14 cellular contexts compared by ENCODE assay signal in genomic region chr20:24303393-24303792, GRCh38.
DNase-seq lines count a peak whose midpoint lies in the region; ATAC-seq and TF ChIP-seq lines count a peak whose summit lies in the region.
"Had no signal": no experiment of that assay in that cellular context is flagged by ENCODE, and none has a peak within 500 bp of the region (broad histone marks: within the 10 kb centered on the region; RNA-seq: fewer than 3 reads in every experiment).

No MANE protein-coding gene starts in this region.

- peak in 6 of 9 donors; percentile 12 to 40 (median 28) for TF ChIP-seq CTCF in heart right ventricle (IDR thresholded peaks at IDR 0.05)
- TF ChIP-seq CTCF in MM.1S (IDR thresholded peaks at IDR 0.05; ENCODE audit: low read length) = peak; percentile 32
- no peak for TF ChIP-seq CTCF in epithelial cell of esophagus (IDR thresholded peaks at IDR 0.05; ENCODE audit: insufficient read depth, low read depth, low read length, missing control alignments)
- TF ChIP-seq CTCF in testis (IDR thresholded peaks at IDR 0.05) = no peak
- no peak for TF ChIP-seq CTCF in esophagus squamous epithelium (IDR thresholded peaks at IDR 0.05)
- no peak for TF ChIP-seq CTCF in coronary artery (IDR thresholded peaks at IDR 0.05)

- H3K79me2 ChIP-seq in MM.1S (ENCODE audit: low read length) = no peaks in the 10 kb centered on the region

- H3K9me2 ChIP-seq in MM.1S (replicated peaks; ENCODE audit: insufficient read depth, low read length) = no peaks in the 10 kb centered on the region

- H3K4me3 ChIP-seq in heart right ventricle (no peak overlapping the region), MM.1S (ENCODE audit: low read length) (no peak overlapping the region), epithelial cell of esophagus (ENCODE audit: low read length) (no peak overlapping the region), testis (no peak overlapping the region), esophagus squamous epithelium (no peak overlapping the region), coronary artery (no peak overlapping the region)
- H3K4me3 ChIP-seq: prostate gland had no signal

- no peak overlapping the region for H2AFZ ChIP-seq in MM.1S (ENCODE audit: low read length)

- H3K4me1 ChIP-seq in heart right ventricle (no peaks in the 10 kb centered on the region), MM.1S (ENCODE audit: low read length) (no peaks in the 10 kb centered on the region), testis (no peaks in the 10 kb centered on the region), esophagus squamous epithelium (no peaks in the 10 kb centered on the region)
- H3K4me1 ChIP-seq: prostate gland had no signal

- H3K4me2 ChIP-seq in MM.1S (ENCODE audit: low read depth, low read length) = no peak overlapping the region

- 67 to 68% methylated on average over 7 of the region's 7 CpGs for WGBS in heart right ventricle, 2 donors
- WGBS in testis, 2 donors = 76 to 86% methylated on average over 7 of the region's 7 CpGs
- 78% methylated on average over 7 of the region's 7 CpGs for WGBS in esophagus squamous epithelium, 2 donors

- H3K27ac ChIP-seq in heart right ventricle (no peak overlapping the region), MM.1S (ENCODE audit: low read length) (no peak overlapping the region), testis (no peak overlapping the region), esophagus squamous epithelium (no peak overlapping the region), coronary artery (no peak overlapping the region)
- H3K27ac ChIP-seq: HL-60, prostate gland had no signal

- H4K20me1 ChIP-seq in MM.1S (ENCODE audit: insufficient read depth, low read length) = no peaks in the 10 kb centered on the region

- no peaks in the 10 kb centered on the region for H3K36me3 ChIP-seq in heart right ventricle
- H3K36me3 ChIP-seq in MM.1S (replicated peaks; ENCODE audit: insufficient read depth, low read length) = no peaks in the 10 kb centered on the region
- H3K36me3 ChIP-seq in testis (ENCODE audit: low read depth, missing control alignments) = no peaks in the 10 kb centered on the region
- no peaks in the 10 kb centered on the region for H3K36me3 ChIP-seq in esophagus squamous epithelium
- H3K36me3 ChIP-seq: prostate gland had no signal

- intact Hi-C loops in heart right ventricle (cut with DNase I) (loop anchor here in 4 of 10 donors (5.0 to 10.0 kb wide), 5 partner anchors 51 to 614 kb away; no protein-coding TSS in a partner anchor), cardiac septum (cut with DNase I) (loop anchor here (5.0 kb wide), 1 partner anchor 479 kb away; no protein-coding TSS in a partner anchor), testis (cut with DNase I; ENCODE audit: low total_unique reads) (no loop called here), esophagus squamous epithelium (cut with DNase I) (no loop called here)

- no peak for DNase-seq in heart right ventricle
- no peak for DNase-seq in cardiac septum (ENCODE audit: low spot score)
- DNase-seq in MM.1S = peak; percentile 41
- peak; percentile 48 for DNase-seq in epithelial cell of esophagus (ENCODE audit: low read depth)
- DNase-seq in testis = peak; percentile 50
- no peak for DNase-seq in esophagus squamous epithelium (lab: John Stamatoyannopoulos, UW)
- no peak for DNase-seq in coronary artery (ENCODE audit: low spot score)
- DNase-seq: activated CD4-positive, alpha-beta T cell treated with anti-CD3 and anti-CD28 coated beads for 48 hours; activated effector memory CD4-positive, alpha-beta T cell treated with anti-CD3 and anti-CD28 coated beads, Interleukin-2, amount 50 U/mL, for 16 hours; stimulated activated CD4-positive, alpha-beta T cell treated with anti-CD3 and anti-CD28 coated beads, Interleukin-2, amount 100 ng/mL, for 48 hours had no signal

- H3K9ac ChIP-seq in MM.1S (ENCODE audit: low read length) = no peak overlapping the region

- no peaks in the 10 kb centered on the region for H3F3A ChIP-seq in MM.1S (ENCODE audit: insufficient read depth, low read length)

- no peak for ATAC-seq in heart right ventricle
- no peak for ATAC-seq in GM21723 (IDR thresholded peaks at IDR 0.05; ENCODE audit: unreplicated experiment)
- ATAC-seq: stimulated activated memory B cell treated with anti-CD40 and anti-IgM and Interleukin-4, amounts not matched to agents 10 μg/mL and 1 μg/mL and 100 μg/mL, for 72 hours had no signal

- no peak for TF ChIP-seq POLR2A in testis (IDR thresholded peaks at IDR 0.05)
- TF ChIP-seq POLR2A in esophagus squamous epithelium (IDR thresholded peaks at IDR 0.05) = no peak

- peaks cover 0 to 28% (median 4%) of the 10 kb centered on the region in 7 donors for H3K27me3 ChIP-seq in heart right ventricle
- H3K27me3 ChIP-seq in MM.1S (replicated peaks; ENCODE audit: insufficient read depth, low read length) = no peaks in the 10 kb centered on the region
- no peaks in the 10 kb centered on the region for H3K27me3 ChIP-seq in testis
- H3K27me3 ChIP-seq in esophagus squamous epithelium = peaks cover 0 to 22% (median 0%) of the 10 kb centered on the region in 4 donors

- H3K9me3 ChIP-seq in heart right ventricle (no peaks in the 10 kb centered on the region), MM.1S (replicated peaks; ENCODE audit: insufficient read depth, low read length) (no peaks in the 10 kb centered on the region), testis (no peaks in the 10 kb centered on the region), esophagus squamous epithelium (no peaks in the 10 kb centered on the region)
- H3K9me3 ChIP-seq: prostate gland had no signal

Comparison
In these comparisons a context has a peak if more than half of its experiments do, and no peak if none do; other contexts are left out.
1. DNase-seq: peak in MM.1S (single experiment), epithelial cell of esophagus (single experiment) and testis (single experiment); none in heart right ventricle (0 of 2), cardiac septum (single experiment), esophagus squamous epithelium (single experiment) and coronary artery (single experiment).
2. CTCF ChIP-seq: peak in heart right ventricle (6 of 9) and MM.1S (single experiment); none in epithelial cell of esophagus (single experiment), testis (0 of 3), esophagus squamous epithelium (0 of 6) and coronary artery (single experiment).